In genomic region chr1:248906741-248907661, GRCh38 we compare ENCODE assay signal across 8 cellular contexts. TPM values are rescaled to one million over a fixed set of nuclear protein-coding genes. Genes with fewer than 3 reads are reported as not detected.
DNase-seq lines count a peak whose midpoint lies in the region; ATAC-seq and TF ChIP-seq lines count a peak whose summit lies in the region.

No MANE protein-coding gene starts in this region.

- H3K27me3 Mint-ChIP-seq in CD8-positive, alpha-beta T cell (ENCODE audit: low read depth), result no peaks in the 10 kb centered on the region
- H3K27me3 Mint-ChIP-seq in IgD-negative memory B cell, result no peaks in the 10 kb centered on the region

- no peak for TF ChIP-seq CTCF in CD8-positive, alpha-beta T cell (IDR thresholded peaks at IDR 0.05)
- no peak for TF ChIP-seq CTCF in choroid plexus epithelial cell (conservative IDR thresholded peaks at IDR 0.05; ENCODE audit: low read depth, low read length)

- H3K27ac Mint-ChIP-seq in CD8-positive, alpha-beta T cell, result peak overlapping the region; percentile 99
- H3K27ac Mint-ChIP-seq in IgD-negative memory B cell, result peak overlapping the region; percentile 61 to 98 (median 96)

- no peaks in the 10 kb centered on the region for H3K9me3 Mint-ChIP-seq in CD8-positive, alpha-beta T cell
- no peaks in the 10 kb centered on the region for H3K9me3 Mint-ChIP-seq in IgD-negative memory B cell

- no peaks in the 10 kb centered on the region for H3K36me3 ChIP-seq in CD8-positive, alpha-beta T cell (ENCODE audit: insufficient read depth, low read length)
- H3K36me3 ChIP-seq in mesodermal cell (ENCODE audit: control insufficient read depth, insufficient read depth, low read length), result peaks cover 9% of the 10 kb centered on the region

- intact Hi-C loops in CD8-positive, alpha-beta T cell (cut with DNase I, micrococcal nuclease), result loop anchor here (1.0 kb wide), 6 partner anchors 17 to 81 kb away; partner anchors contain the start of genes ZNF672 (in 2 of the 2) and ZNF692 (in 2 of the 2)

- no peaks in the 10 kb centered on the region for H3K27me3 ChIP-seq in CD8-positive, alpha-beta T cell (ENCODE audit: insufficient read depth, low read length)

- no peak for DNase-seq in CD8-positive, alpha-beta T cell
- DNase-seq in choroid plexus epithelial cell (ENCODE audit: low read depth), result peak; percentile 53
- DNase-seq in stimulated activated CD4-positive, alpha-beta T cell treated with anti-CD3 and anti-CD28 coated beads, Interleukin-2, amount 100 ng/mL, for 24 hours, result no peak
- no peak for DNase-seq in A172 (ENCODE audit: low spot score)
- DNase-seq in NCI-H1930 (lab: John Stamatoyannopoulos, UW), result no peak

- H3K4me3 ChIP-seq in CD8-positive, alpha-beta T cell (ENCODE audit: low read depth, low read length), result peak overlapping the region; percentile 57
- H3K4me3 ChIP-seq in choroid plexus epithelial cell (ENCODE audit: low read depth, low read length) (peak overlapping the region; percentile 73), mesodermal cell (ENCODE audit: extremely low read depth, insufficient read depth, low read length, poor library complexity, severe bottlenecking) (peak overlapping the region; percentile 39)

- peak overlapping the region; percentile 85 for H3K27ac ChIP-seq in CD8-positive, alpha-beta T cell (ENCODE audit: low read depth, low read length)
- peak overlapping the region; percentile 97 for H3K27ac ChIP-seq in mesodermal cell (ENCODE audit: low read depth, low read length, severe bottlenecking)

- CTCF ChIA-PET in CD8-positive, alpha-beta T cell (lab: Charles Lee), result no interaction called here

- no peak for ATAC-seq in CD8-positive, alpha-beta T cell
- peak; percentile 21 for ATAC-seq in GM21515 (IDR thresholded peaks at IDR 0.05; ENCODE audit: unreplicated experiment)

- peaks cover 17% of the 10 kb centered on the region for H3K36me3 Mint-ChIP-seq in CD8-positive, alpha-beta T cell
- peaks cover 5% of the 10 kb centered on the region for H3K36me3 Mint-ChIP-seq in IgD-negative memory B cell

- WGBS in mesodermal cell (ENCODE audit: insufficient coverage in 2 of 2), 2 experiments, result 39 to 67% methylated on average over 9 to 18 of the region's 19 CpGs

- peaks cover 41% of the 10 kb centered on the region for H3K4me1 Mint-ChIP-seq in CD8-positive, alpha-beta T cell (ENCODE audit: low read depth)
- H3K4me1 Mint-ChIP-seq in IgD-negative memory B cell, result peaks cover 29 to 37% (median 35%) of the 10 kb centered on the region in 3 donors

- POLR2A ChIA-PET in CD8-positive, alpha-beta T cell (lab: Charles Lee), result interaction anchor here (1.9 to 2.0 kb wide), 3 partner anchors 33 to 48 kb away, joined by 6 to 11 read pairs (median 9); partner anchors contain the start of gene ZNF692

- H3K9me3 ChIP-seq in CD8-positive, alpha-beta T cell (ENCODE audit: low read length), result no peaks in the 10 kb centered on the region
- no peaks in the 10 kb centered on the region for H3K9me3 ChIP-seq in mesodermal cell (ENCODE audit: control insufficient read depth, low read length)

- peaks cover 18% of the 10 kb centered on the region for H3K4me1 ChIP-seq in CD8-positive, alpha-beta T cell (ENCODE audit: insufficient read depth, low read length)
- no peaks in the 10 kb centered on the region for H3K4me1 ChIP-seq in mesodermal cell (ENCODE audit: control insufficient read depth, insufficient read depth, low read length, poor library complexity, severe bottlenecking)

- H3K4me3 Mint-ChIP-seq in CD8-positive, alpha-beta T cell, result peak overlapping the region; percentile 98
- H3K4me3 Mint-ChIP-seq in IgD-negative memory B cell, result peak overlapping the region; percentile 86 to 99 (median 94)

RNA-seq across cellular contexts. Expression of gene PGBD2, which starts 1.0 kb away (rescaled TPM):
- 1 to 10 TPM in 1 of 2 experiments, under 1 TPM in 1; 0.90 to 1.9 TPM for total RNA-seq in CD8-positive, alpha-beta T cell
- polyA plus RNA-seq in IgD-negative memory B cell, result 16.9 TPM
- 3.2 TPM for polyA plus RNA-seq in mesodermal cell (2013, experiment 1 of 2)
- 2.9 TPM for polyA plus RNA-seq in mesodermal cell (2013, experiment 2 of 2)
- total RNA-seq in A172 (2014; rRNA removed; shearing (Covaris generic)), result 8.0 and 8.6 TPM in 2 replicates

RNA-seq across cellular contexts. Expression of gene ZNF692, which starts 48.1 kb away (rescaled TPM):
- total RNA-seq in CD8-positive, alpha-beta T cell, result 10 to 100 TPM; 18.7 to 19.2 TPM
- polyA plus RNA-seq in IgD-negative memory B cell, result 17.0 TPM
- polyA plus RNA-seq in mesodermal cell (2013, experiment 1 of 2), result 45.1 TPM
- 39.3 TPM for polyA plus RNA-seq in mesodermal cell (2013, experiment 2 of 2)
- total RNA-seq in A172 (2014; rRNA removed; shearing (Covaris generic)), result 15.0 and 26.1 TPM in 2 replicates
